Comparison of ENCODE assay signal across 23 cellular contexts in the genomic region with DNA sequence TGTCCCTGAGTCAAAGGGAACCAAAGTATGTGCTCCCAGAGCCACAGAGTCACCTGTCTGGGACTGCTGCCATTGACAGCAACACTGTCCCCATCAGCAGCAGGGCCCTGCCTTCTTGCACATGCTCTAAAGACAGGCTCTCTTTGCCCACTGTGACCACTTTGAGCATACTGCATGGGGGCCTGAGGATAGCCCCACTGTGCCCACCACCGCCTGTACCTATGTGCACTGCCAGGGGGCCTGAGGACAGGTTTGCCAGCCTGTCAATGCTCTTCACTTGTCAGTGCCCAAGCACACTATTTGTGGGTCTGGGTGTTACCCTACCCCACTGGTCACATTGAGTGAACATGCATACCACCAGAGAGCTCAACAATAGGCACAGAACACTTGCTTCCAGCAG.
DNase-seq lines count a peak whose midpoint lies in the region; ATAC-seq and TF ChIP-seq lines count a peak whose summit lies in the region.
"Had no signal": no experiment of that assay in that cellular context is flagged by ENCODE, and none has a peak within 500 bp of the region (broad histone marks: within the 10 kb centered on the region; RNA-seq: fewer than 3 reads in every experiment).

No MANE protein-coding gene starts in this region.

- intact Hi-C loops in posterior vena cava (cut with DNase I): no loop called here
- intact Hi-C loops in upper lobe of right lung (cut with DNase I): no loop called here

- no peaks in the 10 kb centered on the region for H3K9me3 ChIP-seq in upper lobe of right lung
- H3K9me3 ChIP-seq: BE2C had no signal

- no peak for DNase-seq in stimulated activated naive CD8-positive, alpha-beta T cell treated with anti-CD3 and anti-CD28 coated beads, Interleukin-15, amount 100 ng/mL, for 72 hours
- no peak for DNase-seq in stimulated activated naive CD8-positive, alpha-beta T cell treated with anti-CD3 and anti-CD28 coated beads, Interleukin-15, Interleukin-2, amounts not matched to agents 100 U/mL and 50 U/mL, for 24 hours
- DNase-seq in posterior vena cava (ENCODE audit: low spot score) (peak; percentile 75), upper lobe of right lung (no peak)
- DNase-seq in activated CD4-positive, alpha-beta T cell treated with anti-CD3 and anti-CD28 coated beads, Interleukin-2, amount 50 U/mL, for 48 hours: no peak
- DNase-seq: 8988T; ACHN; AML-193; BE2C; CD4-positive, alpha-beta T cell; CD8-positive, alpha-beta memory T cell; DMS 273 treated with DMSO at 0.1 percent for 48 hours; DMS79; EL; GDM1; H9 had no signal

- peaks cover 7 to 14% of the 10 kb centered on the region in 2 donors for H3K9me3 Mint-ChIP-seq in stimulated activated naive CD8-positive, alpha-beta T cell treated with anti-CD3 and anti-CD28 coated beads, Interleukin-15, amount 100 ng/mL, for 72 hours
- H3K9me3 Mint-ChIP-seq: GM23338 had no signal

- H3K4me1 ChIP-seq in upper lobe of right lung: no peaks in the 10 kb centered on the region
- H3K4me1 ChIP-seq: A549; BE2C; BLaER1 treated with 17β-estradiol and CSF1 and Interleukin-3, amounts not matched to agents 10 nM and 100 nM had no signal

- no peaks in the 10 kb centered on the region for H3K27me3 ChIP-seq in upper lobe of right lung
- H3K27me3 ChIP-seq: BE2C; BLaER1 treated with 17β-estradiol and CSF1 and Interleukin-3, amounts not matched to agents 10 nM and 100 nM had no signal

- peak; percentile 31 for ATAC-seq in stimulated activated naive CD8-positive, alpha-beta T cell treated with anti-CD3 and anti-CD28 coated beads, Interleukin-15, amount 100 ng/mL, for 72 hours
- no peak for ATAC-seq in stimulated activated naive CD8-positive, alpha-beta T cell treated with anti-CD3 and anti-CD28 coated beads, Interleukin-15, Interleukin-2, amounts not matched to agents 100 U/mL and 50 U/mL, for 24 hours
- ATAC-seq in upper lobe of right lung (peak; percentile 19), HG03108 (IDR thresholded peaks at IDR 0.05; ENCODE audit: unreplicated experiment) (no peak)
- ATAC-seq: A549, GM12878, GM23338, HCT116 had no signal

- no peak for TF ChIP-seq CTCF in upper lobe of right lung (IDR thresholded peaks at IDR 0.05)

- no peaks in the 10 kb centered on the region for H3K4me1 Mint-ChIP-seq in stimulated activated naive CD8-positive, alpha-beta T cell treated with anti-CD3 and anti-CD28 coated beads, Interleukin-15, amount 100 ng/mL, for 72 hours
- H3K4me1 Mint-ChIP-seq: CD14-positive monocyte; CD8-positive, alpha-beta memory T cell had no signal

- no peak overlapping the region for H3K4me3 ChIP-seq in upper lobe of right lung
- H3K4me3 ChIP-seq: A549; BLaER1 treated with 17β-estradiol and CSF1 and Interleukin-3, amounts not matched to agents 10 nM and 100 nM; GM12878; GM23338 had no signal

- no peak overlapping the region for H3K27ac ChIP-seq in upper lobe of right lung
- H3K27ac ChIP-seq: A549; BLaER1 treated with 17β-estradiol and CSF1 and Interleukin-3, amounts not matched to agents 10 nM and 100 nM had no signal

- no peaks in the 10 kb centered on the region for H3K36me3 ChIP-seq in upper lobe of right lung
- H3K36me3 ChIP-seq: BE2C; BLaER1 treated with 17β-estradiol and CSF1 and Interleukin-3, amounts not matched to agents 10 nM and 100 nM had no signal

- no peaks in the 10 kb centered on the region for H3K27me3 Mint-ChIP-seq in stimulated activated naive CD8-positive, alpha-beta T cell treated with anti-CD3 and anti-CD28 coated beads, Interleukin-15, amount 100 ng/mL, for 72 hours
- H3K27me3 Mint-ChIP-seq: CD4-positive, alpha-beta T cell; CD8-positive, alpha-beta memory T cell had no signal

- no peak overlapping the region for H3K27ac Mint-ChIP-seq in stimulated activated naive CD8-positive, alpha-beta T cell treated with anti-CD3 and anti-CD28 coated beads, Interleukin-15, amount 100 ng/mL, for 72 hours
- H3K27ac Mint-ChIP-seq: CD4-positive, alpha-beta T cell; CD8-positive, alpha-beta memory T cell; GM23338; H9 had no signal

- no peak overlapping the region for H3K4me3 Mint-ChIP-seq in stimulated activated naive CD8-positive, alpha-beta T cell treated with anti-CD3 and anti-CD28 coated beads, Interleukin-15, amount 100 ng/mL, for 72 hours
- H3K4me3 Mint-ChIP-seq: CD14-positive monocyte; CD4-positive, alpha-beta T cell; CD8-positive, alpha-beta memory T cell; GM23338; H9 had no signal

Comparison
In these comparisons a context has a peak if more than half of its experiments do, and no peak if none do; other contexts are left out.
1. ATAC-seq: peak in stimulated activated naive CD8-positive, alpha-beta T cell treated with anti-CD3 and anti-CD28 coated beads, Interleukin-15, amount 100 ng/mL, for 72 hours (single experiment) and upper lobe of right lung (single experiment); none in stimulated activated naive CD8-positive, alpha-beta T cell treated with anti-CD3 and anti-CD28 coated beads, Interleukin-15, Interleukin-2, amounts not matched to agents 100 U/mL and 50 U/mL, for 24 hours (single experiment) and HG03108 (single experiment).